21 cellular contexts compared by ENCODE assay signal in the genomic region with DNA sequence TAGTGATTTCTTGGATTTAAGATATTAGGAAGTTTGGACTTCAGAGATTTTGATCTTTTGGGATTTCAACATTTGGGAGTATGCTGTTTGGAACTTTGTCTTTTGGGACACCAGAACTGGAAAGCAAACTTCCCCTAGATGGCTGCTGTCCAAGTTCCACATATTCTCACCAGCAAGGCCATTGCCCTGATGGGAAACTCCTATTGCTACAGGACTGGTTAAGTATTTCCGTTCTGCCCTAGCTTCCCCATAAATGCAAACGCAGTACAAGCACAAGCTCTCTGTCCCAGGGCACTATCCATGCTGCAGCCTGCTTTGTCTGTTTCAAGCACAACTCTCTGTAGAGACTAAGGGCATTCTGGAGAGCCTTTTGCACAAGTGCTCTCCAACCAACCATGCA.
DNase-seq lines count a peak whose midpoint lies in the region; ATAC-seq, FAIRE-seq and TF ChIP-seq lines count a peak whose summit lies in the region.
"Had no signal": no experiment of that assay in that cellular context is flagged by ENCODE, and none has a peak within 500 bp of the region (broad histone marks: within the 10 kb centered on the region; RNA-seq: fewer than 3 reads in every experiment).

No MANE protein-coding gene starts in this region.

- DNase-seq in Right ventricle myocardium superior = no peak
- DNase-seq in right atrium auricular region (ENCODE audit: low spot score) = no peak
- DNase-seq in dermis blood vessel endothelial cell = peak; percentile 76
- DNase-seq in HepG2 (ENCODE audit: low spot score) = peak; percentile 50
- no peak for DNase-seq in upper lobe of right lung
- no peak for DNase-seq in NCI-H187 (lab: John Stamatoyannopoulos, UW)
- DNase-seq in GM10248 (ENCODE audit: extremely low spot score) = no peak
- DNase-seq: C1 segment of cervical spinal cord, DMS153, EL, HFFc6, NCI-H1417 treated with DMSO at 0.1 percent for 48 hours, NCI-H2081, NCI-H345, NCI-H748 treated with DMSO at 0.1 percent for 48 hours, SIG-M5 had no signal

- H3K4me3 ChIP-seq in right atrium auricular region = no peak overlapping the region
- no peak overlapping the region for H3K4me3 ChIP-seq in HepG2 (replicated peaks in 1 of 3; ENCODE audit: insufficient read depth in 1 of 3, low read depth in 2 of 3, low read length in 3 of 3)
- no peak overlapping the region for H3K4me3 ChIP-seq in upper lobe of right lung
- H3K4me3 ChIP-seq: K562 had no signal

- no peaks in the 10 kb centered on the region for H3K36me3 ChIP-seq in right atrium auricular region
- H3K36me3 ChIP-seq in HepG2 (replicated peaks in 1 of 2; ENCODE audit: control insufficient read depth in 1 of 2, insufficient read depth in 2 of 2, low read length in 2 of 2) = no peaks in the 10 kb centered on the region
- H3K36me3 ChIP-seq in upper lobe of right lung = no peaks in the 10 kb centered on the region

- H3K27me3 ChIP-seq in right atrium auricular region (no peaks in the 10 kb centered on the region), HepG2 (ENCODE audit: control insufficient read depth in 1 of 2, insufficient read depth in 2 of 2, low read length in 2 of 2) (no peaks in the 10 kb centered on the region), upper lobe of right lung (no peaks in the 10 kb centered on the region)

- in situ Hi-C loops in HepG2 (cut with HindIII; ENCODE audit: extremely low pct_ligation_motif_present, low pct_unique_long_range_greater_than_20kb) = no loop called here

- H4K20me1 ChIP-seq in HepG2 (ENCODE audit: insufficient read depth, low read length) = no peaks in the 10 kb centered on the region

- no peak overlapping the region for H3K9ac ChIP-seq in HepG2 (ENCODE audit: insufficient read depth, low read depth, low read length)

- TF ChIP-seq EP300 in HepG2 (IDR thresholded peaks at IDR 0.05; ENCODE audit: low read depth in 2 of 2, low read length in 2 of 2) = no peak; a peak in 1 of 4 replicates
- TF ChIP-seq EP300 in HepG2 (CRISPR knock-in tag; IDR thresholded peaks at IDR 0.05; ENCODE audit: borderline replicate concordance) = no peak

- TF ChIP-seq CTCF in right atrium auricular region (IDR thresholded peaks at IDR 0.05) (no peak), HepG2 (CRISPR knock-in tag; IDR thresholded peaks at IDR 0.05) (no peak), upper lobe of right lung (IDR thresholded peaks at IDR 0.05) (no peak), GM10248 (IDR thresholded peaks at IDR 0.05; ENCODE audit: control extremely low read depth, extremely low read depth, low read depth, missing control alignments) (no peak)

- H3K79me2 ChIP-seq in HepG2 (ENCODE audit: insufficient read depth, low read length) = no peaks in the 10 kb centered on the region

- POLR2A ChIA-PET in HepG2 (lab: Yijun Ruan, JAX) = no interaction called here
- POLR2A ChIA-PET in GM10248 (lab: Yijun Ruan, JAX) = no interaction called here

- no peak overlapping the region for H2AFZ ChIP-seq in HepG2 (ENCODE audit: low read length)

- FAIRE-seq in HepG2 (lab: Jason Lieb, UNC) = peak; percentile 88
- FAIRE-seq: A204.1, H1, K562 had no signal

- no TSS peak for BruUV-seq in HepG2 (replicated peaks; lab: Mats Ljungman, UMichigan)

- CTCF ChIA-PET in HepG2 (lab: Yijun Ruan, JAX; ENCODE audit: low intra/inter-chr PET ratio, low total read pairs) = no interaction called here
- CTCF ChIA-PET in GM10248 (lab: Yijun Ruan, JAX) = no interaction called here

- H3K4me2 ChIP-seq in HepG2 (ENCODE audit: low read depth, low read length) = no peak overlapping the region

- TF ChIP-seq POLR2A in HepG2 (IDR thresholded peaks at IDR 0.05; ENCODE audit: insufficient read depth in 1 of 2, low read depth in 2 of 2, low read length in 2 of 2) = no peak

- H3K4me1 ChIP-seq in right atrium auricular region (no peaks in the 10 kb centered on the region), HepG2 (ENCODE audit: insufficient read depth, low read length) (peaks cover 24% of the 10 kb centered on the region), upper lobe of right lung (no peaks in the 10 kb centered on the region)

- no peak for TF ChIP-seq RAD21 in HepG2 (CRISPR knock-in tag; IDR thresholded peaks at IDR 0.05)

- H3K27ac ChIP-seq in right atrium auricular region (no peak overlapping the region), HepG2 (ENCODE audit: extremely low read length, insufficient read depth, low read length) (no peak overlapping the region), upper lobe of right lung (no peak overlapping the region)
- H3K27ac ChIP-seq: HL-60 had no signal

- ATAC-seq in Right ventricle myocardium superior (ENCODE audit: poor library complexity) (peak; percentile 55), HepG2 (peak; percentile 94), upper lobe of right lung (peak; percentile 56), esophagus mucosa (no peak)
- ATAC-seq: K562 had no signal

- 0% methylated on average over 1 of the region's 2 CpGs for WGBS in HepG2 (ENCODE audit: low lambda C conversion rate)

- intact Hi-C loops in Right ventricle myocardium superior (cut with DNase I) (no loop called here), HepG2 (cut with micrococcal nuclease; ENCODE audit: unreplicated experiment) (no loop called here), upper lobe of right lung (cut with DNase I) (no loop called here)

- H3K9me3 ChIP-seq in right atrium auricular region (no peaks in the 10 kb centered on the region), HepG2 (ENCODE audit: low read length) (0 out of 2 replicates have a peak, but pooled peaks cover 4% of the 10 kb centered on the region), upper lobe of right lung (no peaks in the 10 kb centered on the region)

TF ChIP-seq in HepG2, 621 proteins besides CTCF, POLR2A, EP300 and RAD21 (continues in another document):
- TF ChIP-seq ZNF563 (CRISPR knock-in tag; IDR thresholded peaks at IDR 0.05) (no peak), RFXAP (CRISPR knock-in tag; IDR thresholded peaks at IDR 0.05; ENCODE audit: borderline replicate concordance) (no peak), HIVEP1 (CRISPR knock-in tag; IDR thresholded peaks at IDR 0.05) (no peak), ZNF660 (CRISPR knock-in tag; IDR thresholded peaks at IDR 0.05; ENCODE audit: borderline replicate concordance, low read depth) (no peak), ZNF260 (CRISPR knock-in tag; IDR thresholded peaks at IDR 0.05; ENCODE audit: borderline replicate concordance, low read depth) (no peak), SMC3 (IDR thresholded peaks at IDR 0.05; ENCODE audit: low read length) (no peak)
- TF ChIP-seq, protein P1, sequence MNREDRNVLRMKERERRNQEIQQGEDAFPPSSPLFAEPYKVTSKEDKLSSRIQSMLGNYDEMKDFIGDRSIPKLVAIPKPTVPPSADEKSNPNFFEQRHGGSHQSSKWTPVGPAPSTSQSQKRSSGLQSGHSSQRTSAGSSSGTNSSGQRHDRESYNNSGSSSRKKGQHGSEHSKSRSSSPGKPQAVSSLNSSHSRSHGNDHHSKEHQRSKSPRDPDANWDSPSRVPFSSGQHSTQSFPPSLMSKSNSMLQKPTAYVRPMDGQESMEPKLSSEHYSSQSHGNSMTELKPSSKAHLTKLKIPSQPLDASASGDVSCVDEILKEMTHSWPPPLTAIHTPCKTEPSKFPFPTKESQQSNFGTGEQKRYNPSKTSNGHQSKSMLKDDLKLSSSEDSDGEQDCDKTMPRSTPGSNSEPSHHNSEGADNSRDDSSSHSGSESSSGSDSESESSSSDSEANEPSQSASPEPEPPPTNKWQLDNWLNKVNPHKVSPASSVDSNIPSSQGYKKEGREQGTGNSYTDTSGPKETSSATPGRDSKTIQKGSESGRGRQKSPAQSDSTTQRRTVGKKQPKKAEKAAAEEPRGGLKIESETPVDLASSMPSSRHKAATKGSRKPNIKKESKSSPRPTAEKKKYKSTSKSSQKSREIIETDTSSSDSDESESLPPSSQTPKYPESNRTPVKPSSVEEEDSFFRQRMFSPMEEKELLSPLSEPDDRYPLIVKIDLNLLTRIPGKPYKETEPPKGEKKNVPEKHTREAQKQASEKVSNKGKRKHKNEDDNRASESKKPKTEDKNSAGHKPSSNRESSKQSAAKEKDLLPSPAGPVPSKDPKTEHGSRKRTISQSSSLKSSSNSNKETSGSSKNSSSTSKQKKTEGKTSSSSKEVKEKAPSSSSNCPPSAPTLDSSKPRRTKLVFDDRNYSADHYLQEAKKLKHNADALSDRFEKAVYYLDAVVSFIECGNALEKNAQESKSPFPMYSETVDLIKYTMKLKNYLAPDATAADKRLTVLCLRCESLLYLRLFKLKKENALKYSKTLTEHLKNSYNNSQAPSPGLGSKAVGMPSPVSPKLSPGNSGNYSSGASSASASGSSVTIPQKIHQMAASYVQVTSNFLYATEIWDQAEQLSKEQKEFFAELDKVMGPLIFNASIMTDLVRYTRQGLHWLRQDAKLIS (CRISPR knock-in tag; IDR thresholded peaks at IDR 0.05) = no peak
- TF ChIP-seq, protein P2, sequence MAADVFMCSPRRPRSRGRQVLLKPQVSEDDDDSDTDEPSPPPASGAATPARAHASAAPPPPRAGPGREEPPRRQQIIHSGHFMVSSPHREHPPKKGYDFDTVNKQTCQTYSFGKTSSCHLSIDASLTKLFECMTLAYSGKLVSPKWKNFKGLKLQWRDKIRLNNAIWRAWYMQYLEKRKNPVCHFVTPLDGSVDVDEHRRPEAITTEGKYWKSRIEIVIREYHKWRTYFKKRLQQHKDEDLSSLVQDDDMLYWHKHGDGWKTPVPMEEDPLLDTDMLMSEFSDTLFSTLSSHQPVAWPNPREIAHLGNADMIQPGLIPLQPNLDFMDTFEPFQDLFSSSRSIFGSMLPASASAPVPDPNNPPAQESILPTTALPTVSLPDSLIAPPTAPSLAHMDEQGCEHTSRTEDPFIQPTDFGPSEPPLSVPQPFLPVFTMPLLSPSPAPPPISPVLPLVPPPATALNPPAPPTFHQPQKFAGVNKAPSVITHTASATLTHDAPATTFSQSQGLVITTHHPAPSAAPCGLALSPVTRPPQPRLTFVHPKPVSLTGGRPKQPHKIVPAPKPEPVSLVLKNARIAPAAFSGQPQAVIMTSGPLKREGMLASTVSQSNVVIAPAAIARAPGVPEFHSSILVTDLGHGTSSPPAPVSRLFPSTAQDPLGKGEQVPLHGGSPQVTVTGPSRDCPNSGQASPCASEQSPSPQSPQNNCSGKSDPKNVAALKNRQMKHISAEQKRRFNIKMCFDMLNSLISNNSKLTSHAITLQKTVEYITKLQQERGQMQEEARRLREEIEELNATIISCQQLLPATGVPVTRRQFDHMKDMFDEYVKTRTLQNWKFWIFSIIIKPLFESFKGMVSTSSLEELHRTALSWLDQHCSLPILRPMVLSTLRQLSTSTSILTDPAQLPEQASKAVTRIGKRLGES (CRISPR knock-in tag; IDR thresholded peaks at IDR 0.05; ENCODE audit: borderline replicate concordance) = no peak

Comparison
In these comparisons a context has a peak if more than half of its experiments do, and no peak if none do; other contexts are left out.
1. DNase-seq: peak in dermis blood vessel endothelial cell (single experiment) and HepG2 (single experiment); none in Right ventricle myocardium superior (single experiment), right atrium auricular region (single experiment), upper lobe of right lung (single experiment), NCI-H187 (0 of 2) and GM10248 (single experiment).